In the genomic region with DNA sequence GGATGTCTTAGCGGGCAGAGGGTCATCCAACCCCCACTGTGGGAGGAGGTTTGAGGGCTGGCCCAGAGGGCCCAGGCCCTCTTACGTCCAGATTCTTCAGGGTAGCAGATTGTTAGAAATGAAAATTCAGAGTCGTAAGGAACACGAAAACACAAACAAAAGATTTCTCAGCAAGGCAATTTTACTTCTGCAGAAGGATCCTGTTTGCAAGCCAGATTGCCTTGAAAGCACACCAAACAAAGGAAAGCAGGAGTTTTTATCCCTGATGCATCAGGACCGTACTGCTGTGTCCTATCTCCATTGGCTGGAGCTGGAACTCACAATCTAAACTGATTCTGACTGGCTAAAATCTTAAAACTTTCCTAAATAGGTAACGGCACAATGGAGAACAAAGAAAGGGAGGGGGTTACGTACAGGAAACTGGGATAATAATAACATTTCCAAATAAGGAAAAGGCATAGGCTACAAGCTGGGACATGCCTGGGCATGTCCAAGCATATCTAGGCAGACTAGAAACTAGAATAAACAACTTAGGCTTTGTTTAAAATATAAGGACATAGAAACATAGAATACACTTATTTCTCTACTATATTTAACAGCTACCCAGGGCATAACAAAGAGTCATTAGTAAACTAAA, we compare ENCODE assay signal across 20 cellular contexts.
A peak's percentile ranks its signal among the peaks of the same experiment; 100 is the strongest.
DNase-seq lines count a peak whose midpoint lies in the region; ATAC-seq, FAIRE-seq and TF ChIP-seq lines count a peak whose summit lies in the region.
"Had no signal": no experiment of that assay in that cellular context is flagged by ENCODE, and none has a peak within 500 bp of the region (broad histone marks: within the 10 kb centered on the region; RNA-seq: fewer than 3 reads in every experiment).

No MANE protein-coding gene starts in this region.

- FAIRE-seq in astrocyte (lab: Jason Lieb, UNC): no peak

- no peaks in the 10 kb centered on the region for H3K9me2 ChIP-seq in HCT116 (ENCODE audit: insufficient read depth)
- no peaks in the 10 kb centered on the region for H3K9me2 ChIP-seq in hepatocyte (replicated peaks; ENCODE audit: insufficient read depth)

- H4K20me1 ChIP-seq in HCT116 (ENCODE audit: insufficient read depth) (no peaks in the 10 kb centered on the region), astrocyte (ENCODE audit: insufficient read depth, low read length) (no peaks in the 10 kb centered on the region), hepatocyte (ENCODE audit: insufficient read depth, poor library complexity, severe bottlenecking) (no peaks in the 10 kb centered on the region)

- POLR2A ChIA-PET in AG04450 (lab: Yijun Ruan, JAX) (no interaction called here), HCT116 (lab: Charles Lee) (no interaction called here)

- H3K9me3 ChIP-seq in AG04450 (ENCODE audit: control insufficient read depth, insufficient read depth, low read length) (peaks cover 20% of the 10 kb centered on the region), HCT116 (ENCODE audit: control insufficient read depth in 1 of 2, insufficient read depth in 1 of 2, low read depth in 1 of 2, low read length in 2 of 2) (peaks cover 18 to 21% of the 10 kb centered on the region in 2 experiments; a peak in 3 of 4 replicates), astrocyte (ENCODE audit: insufficient read depth, low read depth, low read length) (peaks cover 32% of the 10 kb centered on the region), hepatocyte (ENCODE audit: low read depth) (no peaks in the 10 kb centered on the region), MG63 (peaks cover 21% of the 10 kb centered on the region)

- no peaks in the 10 kb centered on the region for H3K4me1 Mint-ChIP-seq in astrocyte (ENCODE audit: low read depth, unreplicated experiment)
- H3K4me1 Mint-ChIP-seq: stimulated activated memory B cell treated with anti-CD40 and anti-IgM and Interleukin-4, amounts not matched to agents 10 μg/mL and 1 μg/mL and 100 μg/mL, for 72 hours had no signal

- H3K9me3 Mint-ChIP-seq in astrocyte (ENCODE audit: unreplicated experiment): peaks cover 75% of the 10 kb centered on the region

- no peak for ATAC-seq in HCT116
- no peak for ATAC-seq in HG03469 (IDR thresholded peaks at IDR 0.05; ENCODE audit: unreplicated experiment)
- ATAC-seq: psoas muscle; stimulated activated memory B cell treated with anti-CD40 and anti-IgM and Interleukin-4, amounts not matched to agents 10 μg/mL and 1 μg/mL and 100 μg/mL, for 72 hours had no signal

- H3K79me2 ChIP-seq in HCT116 (ENCODE audit: insufficient read depth, low read length): no peaks in the 10 kb centered on the region
- no peaks in the 10 kb centered on the region for H3K79me2 ChIP-seq in astrocyte (ENCODE audit: insufficient read depth, low read length)
- no peaks in the 10 kb centered on the region for H3K79me2 ChIP-seq in hepatocyte

- H3K4me3 Mint-ChIP-seq in astrocyte (ENCODE audit: unreplicated experiment): no peak overlapping the region
- H3K4me3 Mint-ChIP-seq: CD4-positive, alpha-beta T cell; stimulated activated memory B cell treated with anti-CD40 and anti-IgM and Interleukin-4, amounts not matched to agents 10 μg/mL and 1 μg/mL and 100 μg/mL, for 72 hours; T-helper 1 cell treated with Interleukin-12 subunit alpha and Interleukin-12 subunit beta and Interleukin-4 antibody, amounts not matched to agents 30 μg/mL and 1 μg/mL, for 36 hours had no signal

- peaks cover 8% of the 10 kb centered on the region for H3K36me3 Mint-ChIP-seq in astrocyte (ENCODE audit: low read depth, unreplicated experiment)
- H3K36me3 Mint-ChIP-seq: stimulated activated memory B cell treated with anti-CD40 and anti-IgM and Interleukin-4, amounts not matched to agents 10 μg/mL and 1 μg/mL and 100 μg/mL, for 72 hours had no signal

- RAD21 ChIA-PET in HCT116 (lab: Charles Lee; ENCODE audit: low non-redundant PET in 1 of 2, low total read pairs in 2 of 2, uncharacterized antibody in 2 of 2, unreplicated experiment in 2 of 2): no interaction called here

- H2AFZ ChIP-seq in HCT116 (ENCODE audit: low read depth, low read length, poor library complexity, severe bottlenecking) (no peak overlapping the region), astrocyte (ENCODE audit: low read depth, low read length) (no peak overlapping the region), hepatocyte (no peak overlapping the region)

- H3K27ac Mint-ChIP-seq in astrocyte (ENCODE audit: unreplicated experiment): peak overlapping the region; percentile 34
- H3K27ac Mint-ChIP-seq: CD4-positive, alpha-beta T cell; stimulated activated memory B cell treated with anti-CD40 and anti-IgM and Interleukin-4, amounts not matched to agents 10 μg/mL and 1 μg/mL and 100 μg/mL, for 72 hours; T-helper 1 cell treated with Interleukin-12 subunit alpha and Interleukin-12 subunit beta and Interleukin-4 antibody, amounts not matched to agents 30 μg/mL and 1 μg/mL, for 36 hours had no signal

- TF ChIP-seq POLR2A in HCT116 (IDR thresholded peaks at IDR 0.05; ENCODE audit: borderline replicate concordance, extremely low read depth, insufficient read depth, insufficient read length): no peak

- intact Hi-C loops in HCT116 (cut with micrococcal nuclease): no loop called here

- WGBS in hepatocyte (ENCODE audit: low lambda C conversion rate, missing lambda C conversion rate): 87% methylated on average over 7 of the region's 7 CpGs

- TF ChIP-seq RAD21 in HCT116 (IDR thresholded peaks at IDR 0.05; ENCODE audit: low read depth): no peak

- H3K9ac ChIP-seq in HCT116 (ENCODE audit: low read length) (no peak overlapping the region), astrocyte (ENCODE audit: low read length) (no peak overlapping the region)

- no TSS peak for BruUV-seq in HCT116 (replicated peaks; lab: Mats Ljungman, UMichigan)

- CTCF ChIA-PET in AG04450 (lab: Charles Lee) (interaction anchor here (2.5 kb wide), 1 partner anchor 8 kb away, joined by 8 read pairs; no protein-coding TSS in a partner anchor), HCT116 (lab: Charles Lee) (no interaction called here)

- DNase-seq in AG04450 (ENCODE audit: low read depth, low spot score): no peak
- DNase-seq in HCT116 (ENCODE audit: low read depth, low spot score): no peak
- no peak for DNase-seq in astrocyte (ENCODE audit: low read depth)
- no peak for DNase-seq in hepatocyte (ENCODE audit: low spot score)
- no peak for DNase-seq in germinal center (ENCODE audit: low spot score)
- DNase-seq in MG63: no peak
- DNase-seq in pons (ENCODE audit: low spot score): no peak
- DNase-seq: activated CD8-positive, alpha-beta memory T cell treated with anti-CD3 and anti-CD28 coated beads, Interleukin-2, amount 50 U/mL, for 48 hours; activated effector memory CD4-positive, alpha-beta T cell treated with anti-CD3 and anti-CD28 coated beads, Interleukin-2, amount 50 U/mL, for 16 hours; amniotic stem cell; CD4-positive, alpha-beta T cell; dermis blood vessel endothelial cell; GDM1; NCI-H1436; NCI-H524 treated with DMSO at 0.1 percent for 48 hours; psoas muscle; stimulated activated CD4-positive, alpha-beta T cell treated with anti-CD3 and anti-CD28 coated beads, Interleukin-2, amount 100 ng/mL, for 24 hours had no signal

- no peak for TF ChIP-seq CTCF in AG04450 (IDR thresholded peaks at IDR 0.05; ENCODE audit: low read depth, low read length)
- no peak for TF ChIP-seq CTCF in HCT116 (IDR thresholded peaks at IDR 0.05 in 2 of 3, conservative IDR thresholded peaks at IDR 0.05 in 1 of 3; ENCODE audit: borderline replicate concordance in 1 of 3, insufficient read depth in 1 of 3, low read depth in 2 of 3, low read length in 2 of 3)
- TF ChIP-seq CTCF in astrocyte (IDR thresholded peaks at IDR 0.05; ENCODE audit: insufficient read depth, low read depth, low read length): no peak
- TF ChIP-seq CTCF in hepatocyte (IDR thresholded peaks at IDR 0.05; ENCODE audit: poor library complexity): no peak

- H3K4me1 ChIP-seq in HCT116 (ENCODE audit: control insufficient read depth in 1 of 2, insufficient read depth in 2 of 2, low read length in 2 of 2) (no peaks in the 10 kb centered on the region), astrocyte (ENCODE audit: insufficient read depth, low read length) (no peaks in the 10 kb centered on the region), hepatocyte (ENCODE audit: insufficient read depth) (no peaks in the 10 kb centered on the region)
- H3K4me1 ChIP-seq: psoas muscle had no signal

- H3K4me3 ChIP-seq in AG04450 (ENCODE audit: low read depth, low read length) (no peak overlapping the region), HCT116 (replicated peaks in 1 of 2; ENCODE audit: low read depth in 1 of 2, low read length in 2 of 2) (no peak overlapping the region), astrocyte (ENCODE audit: insufficient read depth, low read depth, low read length) (no peak overlapping the region), hepatocyte (no peak overlapping the region), MG63 (no peak overlapping the region)
- H3K4me3 ChIP-seq: psoas muscle had no signal

- no peaks in the 10 kb centered on the region for H3K27me3 Mint-ChIP-seq in astrocyte (ENCODE audit: low read depth, unreplicated experiment)
- H3K27me3 Mint-ChIP-seq: CD4-positive, alpha-beta T cell; stimulated activated memory B cell treated with anti-CD40 and anti-IgM and Interleukin-4, amounts not matched to agents 10 μg/mL and 1 μg/mL and 100 μg/mL, for 72 hours had no signal

- no peaks in the 10 kb centered on the region for H3K27me3 ChIP-seq in AG04450 (ENCODE audit: control insufficient read depth, insufficient read depth, low read length)
- H3K27me3 ChIP-seq in HCT116 (ENCODE audit: insufficient read depth, low read length): no peaks in the 10 kb centered on the region
- no peaks in the 10 kb centered on the region for H3K27me3 ChIP-seq in astrocyte (ENCODE audit: insufficient read depth, low read length)
- H3K27me3 ChIP-seq in hepatocyte: no peaks in the 10 kb centered on the region
- H3K27me3 ChIP-seq in MG63: no peaks in the 10 kb centered on the region

- H3K36me3 ChIP-seq in HCT116 (ENCODE audit: control insufficient read depth in 1 of 2, insufficient read depth in 2 of 2, low read length in 2 of 2) (no peaks in the 10 kb centered on the region), astrocyte (ENCODE audit: insufficient read depth, low read length) (no peaks in the 10 kb centered on the region), hepatocyte (replicated peaks; ENCODE audit: insufficient read depth, low read depth) (no peaks in the 10 kb centered on the region), MG63 (no peaks in the 10 kb centered on the region)

- H3K27ac ChIP-seq in AG04450 (ENCODE audit: low read depth, low read length) (peak overlapping the region; percentile 21), HCT116 (ENCODE audit: low read depth, low read length) (peak overlapping the region; percentile 34; the same call in 1 of the 2 replicates), astrocyte (ENCODE audit: low read depth, low read length) (no peak overlapping the region), hepatocyte (peak overlapping the region; percentile 77)
- H3K27ac ChIP-seq: psoas muscle had no signal

- H3K4me2 ChIP-seq in HCT116 (ENCODE audit: low read length) (no peak overlapping the region), astrocyte (ENCODE audit: low read length) (no peak overlapping the region), hepatocyte (no peak overlapping the region)

TF ChIP-seq in HCT116, 20 proteins besides CTCF, POLR2A, EP300 and RAD21 (continues in another document):
- TF ChIP-seq EZH2 (IDR thresholded peaks at IDR 0.05) (no peak), FOSL1 (IDR thresholded peaks at IDR 0.05; ENCODE audit: low read depth) (no peak)
